Comparison of ENCODE assay signal across 8 cellular contexts in genomic region chr10:3776796-3777571, GRCh38. TPM values are rescaled to one million over a fixed set of nuclear protein-coding genes. Genes with fewer than 3 reads are reported as not detected.
A peak's percentile ranks its signal among the peaks of the same experiment; 100 is the strongest.
DNase-seq lines count a peak whose midpoint lies in the region; ATAC-seq and TF ChIP-seq lines count a peak whose summit lies in the region.

No MANE protein-coding gene starts in this region.

- TF ChIP-seq POLR2A in gastrocnemius medialis (IDR thresholded peaks at IDR 0.05): peak; percentile 8 to 48

- intact Hi-C loops in gastrocnemius medialis (cut with DNase I; ENCODE audit: low total_unique reads): loop anchor here (5.0 to 10.0 kb wide), 2 partner anchors 152 to 540 kb away; no protein-coding TSS in a partner anchor

- peak; percentile 16 for DNase-seq in NAMALWA (ENCODE audit: low spot score)
- peak; percentile 42 for DNase-seq in activated effector memory CD4-positive, alpha-beta T cell treated with Interleukin-2 at 50 U/mL for 16 hours
- DNase-seq in foreskin keratinocyte: peak in 1 of 2 donors; percentile 88
- DNase-seq in gastrocnemius medialis: peak; percentile 39 to 53
- no peak for DNase-seq in NCI-H526 treated with DMSO at 0.1 percent for 48 hours (lab: John Stamatoyannopoulos, UW)
- no peak for DNase-seq in nucleus accumbens (lab: John Stamatoyannopoulos, UW)

- ATAC-seq in foreskin keratinocyte (peak; percentile 3), gastrocnemius medialis (peak; percentile 24 to 29), HG02763 (IDR thresholded peaks at IDR 0.05; ENCODE audit: unreplicated experiment) (no peak)

- peak overlapping the region; percentile 12 to 100 (median 59); a peak in 18 of 22 replicates for H3K27ac ChIP-seq in BLaER1 treated with 17β-estradiol and CSF1 and Interleukin-3, amounts not matched to agents 10 nM and 100 nM
- H3K27ac ChIP-seq in foreskin keratinocyte: peak overlapping the region; percentile 6
- H3K27ac ChIP-seq in gastrocnemius medialis: peak overlapping the region; percentile 97 to 100 (median 98)

- H3K9me3 ChIP-seq in BLaER1 treated with 17β-estradiol and CSF1 and Interleukin-3, amounts not matched to agents 10 nM and 100 nM (replicated peaks in 1 of 11): peaks cover 0 to 4% (median 0%) of the 10 kb centered on the region in 11 experiments; a peak in 2 of 22 replicates
- H3K9me3 ChIP-seq in gastrocnemius medialis: no peaks in the 10 kb centered on the region

- TF ChIP-seq CTCF in foreskin keratinocyte (conservative IDR thresholded peaks at IDR 0.05): no peak
- TF ChIP-seq CTCF in gastrocnemius medialis (IDR thresholded peaks at IDR 0.05 in 4 of 5, conservative IDR thresholded peaks at IDR 0.05 in 1 of 5): no peak

- H3K27me3 ChIP-seq in BLaER1 treated with 17β-estradiol and CSF1 and Interleukin-3, amounts not matched to agents 10 nM and 100 nM: no peaks in the 10 kb centered on the region
- H3K27me3 ChIP-seq in foreskin keratinocyte: no peaks in the 10 kb centered on the region
- no peaks in the 10 kb centered on the region for H3K27me3 ChIP-seq in gastrocnemius medialis

- in situ Hi-C loops in gastrocnemius medialis (cut with MboI; ENCODE audit: low sequenced_read_pairs in 4 of 4): loop anchor here in 3 of 4 donors (10.0 to 25.0 kb wide), 3 partner anchors 312 to 985 kb away; no protein-coding TSS in a partner anchor

- H3K4me3 ChIP-seq in BLaER1 treated with 17β-estradiol and CSF1 and Interleukin-3, amounts not matched to agents 10 nM and 100 nM: peak overlapping the region in 2 of 10 experiments; percentile 4 to 6; a peak in 1 of 20 replicates
- H3K4me3 ChIP-seq in gastrocnemius medialis: peak overlapping the region in 2 of 4 donors; percentile 83 to 89

- peak overlapping the region in 5 of 11 experiments; percentile 1 to 100 (median 59); a peak in 6 of 22 replicates for H3K9ac ChIP-seq in BLaER1 treated with 17β-estradiol and CSF1 and Interleukin-3, amounts not matched to agents 10 nM and 100 nM

- H4K20me1 ChIP-seq in BLaER1 treated with 17β-estradiol and CSF1 and Interleukin-3, amounts not matched to agents 10 nM and 100 nM: peaks cover 58 to 76% (median 75%) of the 10 kb centered on the region in 11 experiments

- H3K4me2 ChIP-seq in BLaER1 treated with 17β-estradiol and CSF1 and Interleukin-3, amounts not matched to agents 10 nM and 100 nM: peak overlapping the region in 9 of 11 experiments; percentile 38 to 97 (median 68); a peak in 17 of 22 replicates

- peaks cover 62 to 85% (median 75%) of the 10 kb centered on the region in 11 experiments for H3K36me3 ChIP-seq in BLaER1 treated with 17β-estradiol and CSF1 and Interleukin-3, amounts not matched to agents 10 nM and 100 nM
- H3K36me3 ChIP-seq in gastrocnemius medialis: peaks cover 0 to 52% of the 10 kb centered on the region in 2 donors

- H3K4me1 ChIP-seq in BLaER1 treated with 17β-estradiol and CSF1 and Interleukin-3, amounts not matched to agents 10 nM and 100 nM: peaks cover 54 to 72% (median 65%) of the 10 kb centered on the region in 10 experiments
- peaks cover 21% of the 10 kb centered on the region for H3K4me1 ChIP-seq in foreskin keratinocyte
- H3K4me1 ChIP-seq in gastrocnemius medialis: peaks cover 69 to 75% of the 10 kb centered on the region in 2 donors

RNA-seq across cellular contexts. Expression of gene KLF6, which starts 8.0 kb away (rescaled TPM):
- total RNA-seq in foreskin keratinocyte (133 and 156 TPM in 2 replicates), gastrocnemius medialis (10 to 100 TPM; 23.3 to 84.7 (median 49.8) TPM)
- 42.0 and 42.5 TPM in 2 replicates for polyA plus RNA-seq in foreskin keratinocyte

Comparison
In these comparisons a context has a peak if more than half of its experiments do, and no peak if none do; other contexts are left out.
1. H3K27ac ChIP-seq: peak in every context shown above with its lines; median percentile 98 in gastrocnemius medialis; 59 in BLaER1 treated with 17β-estradiol and CSF1 and Interleukin-3, amounts not matched to agents 10 nM and 100 nM; 6 in foreskin keratinocyte.
2. DNase-seq: peak in NAMALWA (single experiment), activated effector memory CD4-positive, alpha-beta T cell treated with Interleukin-2 at 50 U/mL for 16 hours (single experiment) and gastrocnemius medialis (2 of 2); none in NCI-H526 treated with DMSO at 0.1 percent for 48 hours (single experiment) and nucleus accumbens (0 of 56).